Comparison of ENCODE assay signal across 15 cellular contexts in the genomic region with DNA sequence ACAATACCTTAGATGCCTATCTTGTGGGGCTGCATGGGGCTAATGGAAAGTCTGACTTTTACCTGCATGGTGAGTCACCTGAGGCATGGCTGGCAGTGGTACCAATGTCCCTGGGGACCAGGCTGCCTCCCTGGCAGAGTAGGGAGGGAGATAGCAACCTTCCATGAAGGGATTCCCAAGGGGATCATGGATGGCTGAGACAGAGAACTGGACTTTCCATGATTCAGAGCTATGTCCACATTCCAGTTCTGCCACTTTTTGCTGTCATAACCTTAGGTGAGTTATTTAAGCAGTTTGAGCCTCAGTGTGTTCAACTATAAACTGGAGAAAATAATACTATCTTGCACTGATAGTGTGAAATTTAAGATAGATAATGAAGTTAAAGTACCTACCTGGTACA.
DNase-seq lines count a peak whose midpoint lies in the region; ATAC-seq and TF ChIP-seq lines count a peak whose summit lies in the region.
"Had no signal": no experiment of that assay in that cellular context is flagged by ENCODE, and none has a peak within 500 bp of the region (broad histone marks: within the 10 kb centered on the region; RNA-seq: fewer than 3 reads in every experiment).

No MANE protein-coding gene starts in this region.

- no peaks in the 10 kb centered on the region for H3K9me3 ChIP-seq in PC-9 (ENCODE audit: insufficient read depth, low read depth)
- no peaks in the 10 kb centered on the region for H3K9me3 ChIP-seq in CD4-positive, alpha-beta memory T cell (ENCODE audit: control insufficient read depth in 1 of 2, low read length in 2 of 2)

- CTCF ChIA-PET in PC-9 (lab: Charles Lee), result no interaction called here
- CTCF ChIA-PET in CD4-positive, alpha-beta memory T cell (lab: Charles Lee; ENCODE audit: partially characterized antibody), result no interaction called here

- no peaks in the 10 kb centered on the region for H3K36me3 Mint-ChIP-seq in CD4-positive, alpha-beta memory T cell

- POLR2A ChIA-PET in PC-9 (lab: Charles Lee; ENCODE audit: unreplicated experiment), result no interaction called here
- POLR2A ChIA-PET in CD4-positive, alpha-beta memory T cell (lab: Charles Lee; ENCODE audit: partially characterized antibody), result no interaction called here

- no peak overlapping the region for H2AFZ ChIP-seq in PC-9

- H4K20me1 ChIP-seq in PC-9 (ENCODE audit: insufficient read depth), result no peaks in the 10 kb centered on the region

- BruUV-seq in PC-9 (replicated peaks; lab: Mats Ljungman, UMichigan), result no TSS peak

- H3K4me1 ChIP-seq in PC-9 (replicated peaks; ENCODE audit: insufficient read depth), result peaks cover 19% of the 10 kb centered on the region
- no peaks in the 10 kb centered on the region for H3K4me1 ChIP-seq in CD4-positive, alpha-beta memory T cell (ENCODE audit: insufficient read depth, low read length)

- no peaks in the 10 kb centered on the region for H3K27me3 ChIP-seq in PC-9 (ENCODE audit: insufficient read depth, low read depth)
- no peaks in the 10 kb centered on the region for H3K27me3 ChIP-seq in CD4-positive, alpha-beta memory T cell (ENCODE audit: insufficient read depth, low read length)

- no peak for TF ChIP-seq CTCF in PC-9 (conservative IDR thresholded peaks at IDR 0.05)

- no peak overlapping the region for H3K4me2 ChIP-seq in PC-9
- H3K4me2 ChIP-seq: KMS-11 had no signal

- intact Hi-C loops in PC-9 (cut with micrococcal nuclease; ENCODE audit: unreplicated experiment), result no loop called here
- intact Hi-C loops in CD4-positive, alpha-beta memory T cell (cut with micrococcal nuclease), result no loop called here

- no peaks in the 10 kb centered on the region for H3F3A ChIP-seq in PC-9 (ENCODE audit: insufficient read depth, low read depth)

- H3K9me2 ChIP-seq in PC-9 (ENCODE audit: insufficient read depth), result no peaks in the 10 kb centered on the region

- H3K4me3 ChIP-seq in PC-9, result no peak overlapping the region
- no peak overlapping the region for H3K4me3 ChIP-seq in CD4-positive, alpha-beta memory T cell (ENCODE audit: low read length in 2 of 2)
- H3K4me3 ChIP-seq: SK-N-MC had no signal

- no peak overlapping the region for H3K27ac ChIP-seq in PC-9
- H3K27ac ChIP-seq in CD4-positive, alpha-beta memory T cell (ENCODE audit: low read depth, low read length), result no peak overlapping the region
- H3K27ac ChIP-seq: KMS-11, SK-N-MC had no signal

- no peak for DNase-seq in stimulated activated naive CD8-positive, alpha-beta T cell treated with anti-CD3 and anti-CD28 coated beads, Interleukin-15, Interleukin-2, amounts not matched to agents 100 U/mL and 50 U/mL, for 24 hours
- no peak for DNase-seq in stimulated activated naive CD8-positive, alpha-beta T cell treated with anti-CD3 and anti-CD28 coated beads, Interleukin-15, amount 100 ng/mL, for 72 hours
- DNase-seq in PC-9 (peak; percentile 11 to 42), kidney tubule cell (ENCODE audit: low spot score) (peak; percentile 53), nucleus accumbens (lab: John Stamatoyannopoulos, UW) (no peak)
- DNase-seq in CD4-positive, alpha-beta memory T cell, result no peak
- DNase-seq: GF-D8, MM.1S, NCI-H187, NCI-H2171 treated with DMSO at 0.1 percent for 48 hours, NCI-H524 had no signal

- H3K79me2 ChIP-seq in PC-9 (ENCODE audit: low read depth), result no peaks in the 10 kb centered on the region

- peaks cover 28% of the 10 kb centered on the region for H3K27me3 Mint-ChIP-seq in stimulated activated naive CD8-positive, alpha-beta T cell treated with anti-CD3 and anti-CD28 coated beads, Interleukin-15, amount 100 ng/mL, for 72 hours
- H3K27me3 Mint-ChIP-seq in CD4-positive, alpha-beta memory T cell, result peaks cover 0 to 4% of the 10 kb centered on the region in 2 donors

- no peaks in the 10 kb centered on the region for H3K36me3 ChIP-seq in PC-9 (ENCODE audit: low read depth)
- H3K36me3 ChIP-seq in CD4-positive, alpha-beta memory T cell (ENCODE audit: insufficient read depth, low read length), result no peaks in the 10 kb centered on the region

- no peak overlapping the region for H3K27ac Mint-ChIP-seq in stimulated activated naive CD8-positive, alpha-beta T cell treated with anti-CD3 and anti-CD28 coated beads, Interleukin-15, amount 100 ng/mL, for 72 hours
- no peak overlapping the region for H3K27ac Mint-ChIP-seq in CD4-positive, alpha-beta memory T cell

- no peaks in the 10 kb centered on the region for H3K4me1 Mint-ChIP-seq in stimulated activated naive CD8-positive, alpha-beta T cell treated with anti-CD3 and anti-CD28 coated beads, Interleukin-15, amount 100 ng/mL, for 72 hours
- H3K4me1 Mint-ChIP-seq in CD4-positive, alpha-beta memory T cell, result no peaks in the 10 kb centered on the region

- H3K9me3 Mint-ChIP-seq in stimulated activated naive CD8-positive, alpha-beta T cell treated with anti-CD3 and anti-CD28 coated beads, Interleukin-15, amount 100 ng/mL, for 72 hours, result peaks cover 0 to 5% of the 10 kb centered on the region in 2 donors
- H3K9me3 Mint-ChIP-seq in CD4-positive, alpha-beta memory T cell, result no peaks in the 10 kb centered on the region

- peak; percentile 40 for ATAC-seq in stimulated activated naive CD8-positive, alpha-beta T cell treated with anti-CD3 and anti-CD28 coated beads, Interleukin-15, Interleukin-2, amounts not matched to agents 100 U/mL and 50 U/mL, for 24 hours
- ATAC-seq in stimulated activated naive CD8-positive, alpha-beta T cell treated with anti-CD3 and anti-CD28 coated beads, Interleukin-15, amount 100 ng/mL, for 72 hours, result no peak
- no peak for ATAC-seq in activated CD4-positive, CD25-positive, alpha-beta regulatory T cell treated with anti-CD3 and anti-CD28 coated beads, Interleukin-2, amount 50 U/mL, for 24 hours
- ATAC-seq: Panc1 had no signal

- no peak overlapping the region for H3K4me3 Mint-ChIP-seq in stimulated activated naive CD8-positive, alpha-beta T cell treated with anti-CD3 and anti-CD28 coated beads, Interleukin-15, amount 100 ng/mL, for 72 hours
- no peak overlapping the region for H3K4me3 Mint-ChIP-seq in CD4-positive, alpha-beta memory T cell

Comparison
In these comparisons a context has a peak if more than half of its experiments do, and no peak if none do; other contexts are left out.
1. DNase-seq: peak in PC-9 (2 of 2) and kidney tubule cell (single experiment); none in stimulated activated naive CD8-positive, alpha-beta T cell treated with anti-CD3 and anti-CD28 coated beads, Interleukin-15, Interleukin-2, amounts not matched to agents 100 U/mL and 50 U/mL, for 24 hours (single experiment), stimulated activated naive CD8-positive, alpha-beta T cell treated with anti-CD3 and anti-CD28 coated beads, Interleukin-15, amount 100 ng/mL, for 72 hours (0 of 2), nucleus accumbens (0 of 56) and CD4-positive, alpha-beta memory T cell (0 of 5).